Comparison of ENCODE assay signal across 1 cellular context in genomic region chr9:69153707-69154521, GRCh38.
TF ChIP-seq lines count a peak whose summit lies in the region.

No MANE protein-coding gene starts in this region.

TF ChIP-seq in HepG2, 621 proteins besides CTCF, POLR2A, EP300 and RAD21 (continued from another document and continues in another):
- TF ChIP-seq POLR2AphosphoS5 (IDR thresholded peaks at IDR 0.05; ENCODE audit: low read depth, low read length) (no peak), ZNF543 (CRISPR knock-in tag; IDR thresholded peaks at IDR 0.05) (0 out of 2 replicates have a peak, but pooled peaks have one; percentile 46), SOX13 (IDR thresholded peaks at IDR 0.05) (0 out of 2 replicates have a peak, but pooled peaks have one; percentile 19), SOX13 (CRISPR knock-in tag; conservative IDR thresholded peaks at IDR 0.05 in 1 of 2, IDR thresholded peaks at IDR 0.05 in 1 of 2) (peak in 1 of 2 experiments; percentile 85; a peak in 2 of 4 replicates), ZSCAN5A (CRISPR knock-in tag; IDR thresholded peaks at IDR 0.05; ENCODE audit: borderline replicate concordance) (no peak), CREB3 (CRISPR knock-in tag; IDR thresholded peaks at IDR 0.05) (no peak), RFX5 (IDR thresholded peaks at IDR 0.05; ENCODE audit: low read depth, low read length) (no peak), NFE2 (CRISPR knock-in tag; IDR thresholded peaks at IDR 0.05) (no peak), THAP9 (CRISPR knock-in tag; IDR thresholded peaks at IDR 0.05; ENCODE audit: borderline replicate concordance) (no peak), SP5 (CRISPR knock-in tag; IDR thresholded peaks at IDR 0.05; ENCODE audit: borderline replicate concordance, low read depth) (peak; percentile 79; the same call in 1 of the 2 replicates), HMGXB4 (CRISPR knock-in tag; IDR thresholded peaks at IDR 0.05; ENCODE audit: borderline replicate concordance in 1 of 2, low read depth in 1 of 2) (no peak), MAF1 (CRISPR knock-in tag; IDR thresholded peaks at IDR 0.05; ENCODE audit: borderline replicate concordance) (no peak), CEBPZ (IDR thresholded peaks at IDR 0.05; ENCODE audit: low read length) (no peak), ZNF362 (CRISPR knock-in tag; IDR thresholded peaks at IDR 0.05; ENCODE audit: borderline replicate concordance) (peak; percentile 81; the same call in 1 of the 2 replicates), RCOR2 (CRISPR knock-in tag; IDR thresholded peaks at IDR 0.05) (peak; percentile 81), IRF9 (CRISPR knock-in tag; IDR thresholded peaks at IDR 0.05; ENCODE audit: borderline replicate concordance) (no peak), NFYC (CRISPR knock-in tag; IDR thresholded peaks at IDR 0.05) (no peak), ZNF451 (CRISPR knock-in tag; IDR thresholded peaks at IDR 0.05) (no peak), SMARCE1 (IDR thresholded peaks at IDR 0.05; ENCODE audit: borderline replicate concordance) (no peak), GTF2F1 (IDR thresholded peaks at IDR 0.05; ENCODE audit: low read length) (no peak), TRAFD1 (CRISPR knock-in tag; IDR thresholded peaks at IDR 0.05; ENCODE audit: borderline replicate concordance) (no peak), ZNF441 (CRISPR knock-in tag; IDR thresholded peaks at IDR 0.05; ENCODE audit: borderline replicate concordance) (no peak), ZNF660 (CRISPR knock-in tag; IDR thresholded peaks at IDR 0.05; ENCODE audit: borderline replicate concordance, low read depth) (no peak), ZNF850 (CRISPR knock-in tag; conservative IDR thresholded peaks at IDR 0.05) (no peak), ZFP90 (CRISPR knock-in tag; IDR thresholded peaks at IDR 0.05; ENCODE audit: borderline replicate concordance) (no peak), ZNF772 (CRISPR knock-in tag; IDR thresholded peaks at IDR 0.05) (no peak), NFE2L2 (IDR thresholded peaks at IDR 0.05; ENCODE audit: low read length) (no peak), ZNF580 (CRISPR knock-in tag; IDR thresholded peaks at IDR 0.05; ENCODE audit: borderline replicate concordance, low read depth) (no peak), TRIM22 (IDR thresholded peaks at IDR 0.05) (no peak), SALL1 (CRISPR knock-in tag; IDR thresholded peaks at IDR 0.05) (peak; percentile 3), CENPBD1 (CRISPR knock-in tag; IDR thresholded peaks at IDR 0.05; ENCODE audit: borderline replicate concordance, low read depth) (no peak), HOXD1 (CRISPR knock-in tag; IDR thresholded peaks at IDR 0.05) (no peak), AFF4 (CRISPR knock-in tag; IDR thresholded peaks at IDR 0.05) (no peak), ZSCAN20 (CRISPR knock-in tag; IDR thresholded peaks at IDR 0.05; ENCODE audit: borderline replicate concordance) (no peak), KAT8 (CRISPR knock-in tag; IDR thresholded peaks at IDR 0.05) (no peak; the same call in none of the 2 replicates), HNF4A (CRISPR knock-in tag; IDR thresholded peaks at IDR 0.05) (peak; percentile 93), DR1 (CRISPR knock-in tag; IDR thresholded peaks at IDR 0.05) (no peak), REL (CRISPR knock-in tag; conservative IDR thresholded peaks at IDR 0.05) (no peak), ZNF761 (CRISPR knock-in tag; conservative IDR thresholded peaks at IDR 0.05) (peak; percentile 63; the same call in 1 of the 2 replicates), PCBP2 (optimal IDR thresholded peaks at IDR 0.05; ENCODE audit: low read depth, low read length, poor library complexity, severe bottlenecking) (no peak)
